Comparison of ENCODE assay signal across 8 cellular contexts in the genomic region with DNA sequence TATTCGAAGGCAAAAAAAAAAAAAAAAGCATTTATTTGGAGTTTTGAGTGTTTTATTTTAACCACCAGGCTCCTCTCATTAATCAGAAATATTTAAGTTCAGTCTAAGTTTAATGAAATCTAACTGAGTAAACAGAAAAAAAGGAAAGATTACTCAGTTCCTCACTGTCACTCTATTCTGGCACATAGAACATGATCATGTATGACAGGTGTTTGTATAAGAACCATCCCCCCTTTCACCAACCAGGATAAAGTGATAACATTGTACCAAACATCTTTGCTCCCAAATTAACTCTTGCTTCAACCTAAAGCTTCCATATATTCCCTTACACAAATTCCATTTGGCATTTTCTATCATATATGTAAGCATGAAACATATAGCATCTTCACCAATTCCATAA.
"Had no signal": no experiment of that assay in that cellular context is flagged by ENCODE, and none has a peak within 500 bp of the region (broad histone marks: within the 10 kb centered on the region; RNA-seq: fewer than 3 reads in every experiment).

No MANE protein-coding gene starts in this region.

- H3K9ac ChIP-seq: GM23248 had no signal

- H3K27ac ChIP-seq: GM23248, HL-60 had no signal

- H3K4me3 ChIP-seq: GM23248, HAP-1 had no signal

- H3K9me3 ChIP-seq: HAP-1 had no signal

- DNase-seq: GM23248, GOT3, H7, HFFc6 had no signal

- ATAC-seq: HCT116, HepG2 had no signal

- H2AFZ ChIP-seq: GM23248 had no signal

- H3K4me1 ChIP-seq: HAP-1 had no signal

- H3K36me3 ChIP-seq: HAP-1 had no signal
